In the genomic region with DNA sequence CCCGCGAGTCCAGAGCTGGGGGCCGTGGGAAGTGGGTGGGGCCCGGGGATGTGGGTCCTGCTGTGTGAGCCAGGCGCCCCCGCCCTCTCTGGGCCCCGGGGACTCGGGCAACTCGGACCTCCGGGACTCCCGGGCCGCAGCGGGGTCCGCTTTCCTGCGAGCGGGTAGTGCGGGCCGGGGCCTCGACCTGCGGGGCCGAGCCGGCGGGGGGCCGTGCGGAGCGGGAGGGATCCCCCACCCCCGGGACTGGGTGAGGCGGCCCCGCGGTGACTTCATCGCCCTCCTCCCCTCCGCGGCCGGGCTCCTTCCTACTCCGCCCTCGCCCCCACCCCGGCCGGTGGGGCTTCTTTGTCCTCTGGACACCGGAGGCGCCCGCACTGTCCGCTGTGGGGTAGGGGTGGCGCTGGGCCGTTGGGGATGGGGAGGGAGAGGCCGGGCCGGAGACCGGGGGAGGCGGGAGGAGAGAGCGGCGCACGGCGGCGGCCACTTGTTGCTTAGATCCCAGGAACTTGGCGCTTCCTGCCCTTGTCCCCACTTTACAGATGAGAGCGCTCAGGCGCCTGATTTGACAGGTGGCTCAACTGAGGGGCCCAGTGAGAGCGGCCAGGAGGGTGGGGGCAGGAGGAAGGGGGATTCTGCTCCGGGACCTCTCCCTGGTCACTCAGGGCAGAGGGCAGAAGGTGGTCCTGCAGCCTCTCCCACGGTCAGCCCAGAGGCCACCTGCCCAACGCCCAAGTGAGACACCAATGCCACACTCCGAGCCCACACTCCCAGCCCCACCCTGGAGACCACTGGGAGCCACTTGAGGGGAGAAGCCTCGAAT, we compare ENCODE assay signal across 9 cellular contexts. TPM values are rescaled to one million over a fixed set of nuclear protein-coding genes. Genes with fewer than 3 reads are reported as not detected.
DNase-seq lines count a peak whose midpoint lies in the region; ATAC-seq and TF ChIP-seq lines count a peak whose summit lies in the region.
"Had no signal": no experiment of that assay in that cellular context is flagged by ENCODE, and none has a peak within 500 bp of the region (broad histone marks: within the 10 kb centered on the region; RNA-seq: fewer than 3 reads in every experiment).

No MANE protein-coding gene starts in this region.

- no TSS peak for BruUV-seq in mammary epithelial cell (replicated peaks; lab: Mats Ljungman, UMichigan)

- peak overlapping the region; percentile 73 for H2AFZ ChIP-seq in mammary epithelial cell (ENCODE audit: low read depth, low read length)

- H3K36me3 ChIP-seq in DOHH2 (ENCODE audit: control insufficient read depth, low read length) (peaks cover 18% of the 10 kb centered on the region), SK-N-MC (ENCODE audit: insufficient read depth, low read length) (peaks cover 11% of the 10 kb centered on the region; the same call in 1 of the 2 replicates), mammary epithelial cell (ENCODE audit: insufficient read depth, low read length) (peaks cover 8% of the 10 kb centered on the region)

- H3K9ac ChIP-seq in SK-N-MC (ENCODE audit: insufficient read length) (peak overlapping the region; percentile 69), mammary epithelial cell (ENCODE audit: insufficient read depth, low read length) (peak overlapping the region; percentile 67)

- TF ChIP-seq CTCF in DOHH2 (IDR thresholded peaks at IDR 0.05; ENCODE audit: low read depth, low read length, poor library complexity, severe bottlenecking) (no peak), mammary epithelial cell (conservative IDR thresholded peaks at IDR 0.05 in 1 of 2, IDR thresholded peaks at IDR 0.05 in 1 of 2; ENCODE audit: extremely low read depth in 1 of 2, insufficient read depth in 1 of 2, low read depth in 1 of 2, low read length in 2 of 2) (no peak)

- CTCF ChIA-PET in mammary epithelial cell (lab: Charles Lee; ENCODE audit: low non-redundant PET) = no interaction called here

- dilution Hi-C loops in mammary epithelial cell (cut with HindIII; ENCODE audit: low sequenced_read_pairs) = no loop called here

- H3F3A ChIP-seq in DOHH2 (ENCODE audit: control insufficient read depth, insufficient read depth) = peaks cover 17% of the 10 kb centered on the region

- H3K9me2 ChIP-seq in DOHH2 (replicated peaks; ENCODE audit: control insufficient read depth, low read length) = no peaks in the 10 kb centered on the region

- in situ Hi-C loops in mammary epithelial cell (cut with MboI; ENCODE audit: low sequenced_read_pairs in 2 of 2) = loop anchor here (10.0 to 25.0 kb wide), 2 partner anchors 201 to 257 kb away; no protein-coding TSS in a partner anchor

- intact Hi-C loops in mammary epithelial cell (cut with micrococcal nuclease) = loop anchor here (1.0 kb wide), 1 partner anchor 197 kb away; no protein-coding TSS in a partner anchor

- 0% methylated on average over 3 of the region's 62 CpGs for WGBS in mammary epithelial cell (ENCODE audit: low coverage, missing lambda C conversion rate)

- H3K4me3 ChIP-seq in DOHH2 (ENCODE audit: low read length) (peak overlapping the region; percentile 85), SK-N-MC (peak overlapping the region; percentile 75), mammary epithelial cell (replicated peaks in 1 of 3; ENCODE audit: insufficient read depth in 1 of 3, low read depth in 2 of 3, low read length in 3 of 3) (peak overlapping the region; percentile 68 to 82 (median 69))

- H3K27ac ChIP-seq in DOHH2 (ENCODE audit: low read depth, low read length) (0 out of 2 replicates have a peak overlapping the region, but pooled peaks have one; percentile 34), SK-N-MC (no peak overlapping the region), mammary epithelial cell (ENCODE audit: insufficient read depth, low read depth, low read length) (no peak overlapping the region)

- ATAC-seq in HG02623 (IDR thresholded peaks at IDR 0.05; ENCODE audit: unreplicated experiment) = peak; percentile 9

- H3K79me2 ChIP-seq in DOHH2 (ENCODE audit: control insufficient read depth, low read length) = peaks cover 13% of the 10 kb centered on the region
- H3K79me2 ChIP-seq in mammary epithelial cell (ENCODE audit: insufficient read depth, low read length) = peaks cover 47% of the 10 kb centered on the region

- DNase-seq in SK-N-MC (ENCODE audit: low read depth, low spot score) = no peak
- peak; percentile 29 for DNase-seq in mammary epithelial cell
- peak; percentile 10 for DNase-seq in kidney glomerular epithelial cell (lab: John Stamatoyannopoulos, UW)
- peak; percentile 41 to 44 for DNase-seq in stimulated activated CD4-positive, alpha-beta T cell treated with anti-CD3 and anti-CD28 coated beads, Interleukin-4, amount 100 ng/mL, for 4 hours
- no peak for DNase-seq in GM19240 (ENCODE audit: insufficient read length, low spot score)
- no peak for DNase-seq in pons (ENCODE audit: low spot score)

- H3K9me3 ChIP-seq in DOHH2 (ENCODE audit: control insufficient read depth, insufficient read depth, low read length) = peaks cover 16% of the 10 kb centered on the region
- no peaks in the 10 kb centered on the region for H3K9me3 ChIP-seq in SK-N-MC (ENCODE audit: low read depth, low read length)
- no peaks in the 10 kb centered on the region for H3K9me3 ChIP-seq in mammary epithelial cell (replicated peaks; ENCODE audit: insufficient read depth, low read length)

- H4K20me1 ChIP-seq in DOHH2 (ENCODE audit: control insufficient read depth, insufficient read depth, low read depth, low read length) (peaks cover 7% of the 10 kb centered on the region; the same call in 1 of the 2 replicates), mammary epithelial cell (ENCODE audit: insufficient read depth, low read length) (no peaks in the 10 kb centered on the region)

- H3K4me2 ChIP-seq in DOHH2 (ENCODE audit: low read length) (peak overlapping the region; percentile 65), mammary epithelial cell (ENCODE audit: insufficient read depth, low read depth, low read length) (peak overlapping the region; percentile 73)

- H3K4me1 ChIP-seq in DOHH2 (ENCODE audit: control insufficient read depth, low read length) (peaks cover 44% of the 10 kb centered on the region), mammary epithelial cell (ENCODE audit: insufficient read depth, low read length) (peaks cover 29% of the 10 kb centered on the region)

- H3K27me3 ChIP-seq in DOHH2 (ENCODE audit: control insufficient read depth, low read length) = peaks cover 9% of the 10 kb centered on the region
- no peaks in the 10 kb centered on the region for H3K27me3 ChIP-seq in mammary epithelial cell (ENCODE audit: insufficient read depth, low read length)

RNA-seq across cellular contexts. Expression of gene CMTM3, which starts 0.9 kb away (rescaled TPM):
- total RNA-seq in mammary epithelial cell = 10 to 100 TPM; 18.8 to 40.7 TPM
- polyA plus RNA-seq in mammary epithelial cell = 23.8 TPM
- 20.4 TPM for polyA minus RNA-seq in mammary epithelial cell

RNA-seq across cellular contexts. Expression of gene CMTM2, which starts 26.1 kb away (rescaled TPM):
- total RNA-seq in mammary epithelial cell = not detected
- polyA plus RNA-seq in mammary epithelial cell = 0.08 TPM
- polyA minus RNA-seq in mammary epithelial cell = not detected
- total RNA-seq: SK-MEL-5 had no signal

RNA-seq across cellular contexts. Expression of gene CMTM1, which starts 39.1 kb away (rescaled TPM):
- total RNA-seq in mammary epithelial cell = 1 to 10 TPM; 2.7 to 2.8 TPM
- 1.5 TPM for polyA plus RNA-seq in mammary epithelial cell
- not detected for polyA minus RNA-seq in mammary epithelial cell

RNA-seq across cellular contexts. Expression of gene CKLF, which starts 53.0 kb away (rescaled TPM):
- 10 to 100 TPM; 26.8 to 46.6 TPM for total RNA-seq in mammary epithelial cell
- 108 TPM for polyA plus RNA-seq in mammary epithelial cell
- polyA minus RNA-seq in mammary epithelial cell = 17.3 TPM

RNA-seq across cellular contexts. Expression of gene TK2, which starts 55.5 kb away (rescaled TPM):
- 10 to 100 TPM; 34.4 to 41.2 TPM for total RNA-seq in mammary epithelial cell
- 15.7 TPM for polyA plus RNA-seq in mammary epithelial cell
- 26.2 TPM for polyA minus RNA-seq in mammary epithelial cell

Comparison
In these comparisons a context has a peak if more than half of its experiments do, and no peak if none do; other contexts are left out.
1. DNase-seq: peak in mammary epithelial cell (single experiment), kidney glomerular epithelial cell (single experiment) and stimulated activated CD4-positive, alpha-beta T cell treated with anti-CD3 and anti-CD28 coated beads, Interleukin-4, amount 100 ng/mL, for 4 hours (2 of 2); none in SK-N-MC (single experiment), GM19240 (single experiment) and pons (single experiment).
2. Peak in every context shown above with its lines, with median percentiles within 50 percentile points of each other: H3K4me3 ChIP-seq.